In genomic region chr6:100228437-100229424, GRCh38 we compare ENCODE assay signal across 8 cellular contexts.
DNase-seq lines count a peak whose midpoint lies in the region; ATAC-seq lines count a peak whose summit lies in the region.

No MANE protein-coding gene starts in this region.

- H3K4me3 Mint-ChIP-seq in activated CD4-positive, alpha-beta memory T cell treated with anti-CD3 and anti-CD28 coated beads, Interleukin-2, amount 10 ng/mL, durations not matched to agents 7 days and 5 days = peak overlapping the region; percentile 68

- peaks cover 2% of the 10 kb centered on the region for H3K9me3 Mint-ChIP-seq in activated CD4-positive, alpha-beta memory T cell treated with anti-CD3 and anti-CD28 coated beads, Interleukin-2, amount 10 ng/mL, durations not matched to agents 7 days and 5 days

- POLR2A ChIA-PET in activated CD4-positive, alpha-beta memory T cell treated with anti-CD3 and anti-CD28 coated beads, Interleukin-2, amount 10 ng/mL, durations not matched to agents 7 days and 5 days (lab: Charles Lee) = interaction anchor here (1.1 to 1.6 kb wide), 2 partner anchors 32 to 57 kb away, joined by 3 to 4 read pairs; no protein-coding TSS in a partner anchor

- ATAC-seq in GM18858 (IDR thresholded peaks at IDR 0.05; ENCODE audit: unreplicated experiment) (peak; percentile 97), HG03064 (IDR thresholded peaks at IDR 0.05; ENCODE audit: low read depth, unreplicated experiment) (peak; percentile 99)

- peak overlapping the region; percentile 78 for H3K27ac ChIP-seq in mesodermal cell (ENCODE audit: low read depth, low read length, severe bottlenecking)

- 1 to 4% methylated on average over 11 to 22 of the region's 38 CpGs for WGBS in mesodermal cell (ENCODE audit: insufficient coverage in 2 of 2), 2 experiments

- DNase-seq in AG08395 (ENCODE audit: low spot score) (peak; percentile 67), NCI-H510A treated with DMSO at 0.1 percent for 48 hours (lab: John Stamatoyannopoulos, UW) (peak; percentile 54), epidermal melanocyte (ENCODE audit: insufficient read length, low spot score) (peak; percentile 33)
- DNase-seq in activated CD4-positive, alpha-beta memory T cell treated with anti-CD3 and anti-CD28 coated beads, Interleukin-2, amount 10 ng/mL, durations not matched to agents 7 days and 5 days = peak; percentile 80
- peak; percentile 70 for DNase-seq in stimulated activated CD8-positive, alpha-beta memory T cell treated with anti-CD3 and anti-CD28 coated beads, Interleukin-4, amount 100 ng/mL, for 48 hours

- peaks cover 16% of the 10 kb centered on the region for H3K4me1 ChIP-seq in mesodermal cell (ENCODE audit: control insufficient read depth, insufficient read depth, low read length, poor library complexity, severe bottlenecking)

- H3K36me3 Mint-ChIP-seq in activated CD4-positive, alpha-beta memory T cell treated with anti-CD3 and anti-CD28 coated beads, Interleukin-2, amount 10 ng/mL, durations not matched to agents 7 days and 5 days (ENCODE audit: low read depth) = no peaks in the 10 kb centered on the region

- CTCF ChIA-PET in activated CD4-positive, alpha-beta memory T cell treated with anti-CD3 and anti-CD28 coated beads, Interleukin-2, amount 10 ng/mL, durations not matched to agents 7 days and 5 days (lab: Charles Lee) = interaction anchor here (1.4 to 2.0 kb wide), 3 partner anchors 15 to 56 kb away, joined by 5 to 6 read pairs (median 5); no protein-coding TSS in a partner anchor

- H3K4me3 ChIP-seq in mesodermal cell (ENCODE audit: extremely low read depth, insufficient read depth, low read length, poor library complexity, severe bottlenecking) = peak overlapping the region; percentile 28

- H3K4me1 Mint-ChIP-seq in activated CD4-positive, alpha-beta memory T cell treated with anti-CD3 and anti-CD28 coated beads, Interleukin-2, amount 10 ng/mL, durations not matched to agents 7 days and 5 days = peaks cover 41% of the 10 kb centered on the region

- H3K27ac Mint-ChIP-seq in activated CD4-positive, alpha-beta memory T cell treated with anti-CD3 and anti-CD28 coated beads, Interleukin-2, amount 10 ng/mL, durations not matched to agents 7 days and 5 days = peak overlapping the region; percentile 83

- H3K27me3 Mint-ChIP-seq in activated CD4-positive, alpha-beta memory T cell treated with anti-CD3 and anti-CD28 coated beads, Interleukin-2, amount 10 ng/mL, durations not matched to agents 7 days and 5 days = no peaks in the 10 kb centered on the region

- H3K9me3 ChIP-seq in mesodermal cell (ENCODE audit: control insufficient read depth, low read length) = no peaks in the 10 kb centered on the region

- no peaks in the 10 kb centered on the region for H3K36me3 ChIP-seq in mesodermal cell (ENCODE audit: control insufficient read depth, insufficient read depth, low read length)

Comparison
In these comparisons a context has a peak if more than half of its experiments do, and no peak if none do; other contexts are left out.
1. Peak in every context shown above with its lines: DNase-seq, ATAC-seq, H3K4me3 ChIP-seq and H3K27ac ChIP-seq.